ENCODE assay signal across 18 cellular contexts in genomic region chr4:102447413-102447812, GRCh38. TPM values are rescaled to one million over a fixed set of nuclear protein-coding genes. Genes with fewer than 3 reads are reported as not detected.
DNase-seq lines count a peak whose midpoint lies in the region; ATAC-seq and TF ChIP-seq lines count a peak whose summit lies in the region.
"Had no signal": no experiment of that assay in that cellular context is flagged by ENCODE, and none has a peak within 500 bp of the region (broad histone marks: within the 10 kb centered on the region; RNA-seq: fewer than 3 reads in every experiment).

No MANE protein-coding gene starts in this region.

- no peak for DNase-seq in stimulated activated naive CD8-positive, alpha-beta T cell treated with anti-CD3 and anti-CD28 coated beads, Interleukin-15, amount 100 ng/mL, for 72 hours
- no peak for DNase-seq in stimulated activated naive CD8-positive, alpha-beta T cell treated with anti-CD3 and anti-CD28 coated beads, Interleukin-15, Interleukin-2, amounts not matched to agents 100 U/mL and 50 U/mL, for 24 hours
- no peak for DNase-seq in GM23338 (ENCODE audit: low spot score)
- DNase-seq in activated CD8-positive, alpha-beta T cell treated with anti-CD3 and anti-CD28 coated beads for 36 hours = peak; percentile 24
- DNase-seq in middle frontal gyrus (ENCODE audit: extremely low spot score, low spot score) = no peak
- no peak for DNase-seq in midbrain (lab: John Stamatoyannopoulos, UW)
- no peak for DNase-seq in COR-L47 (lab: John Stamatoyannopoulos, UW)
- no peak for DNase-seq in foreskin keratinocyte
- DNase-seq: activated CD4-positive, alpha-beta T cell treated with anti-CD3 and anti-CD28 coated beads, Interleukin-2, amount 50 U/mL, for 4 hours; activated T-cell treated with anti-CD3 and anti-CD28 coated beads, Interleukin-2, amount 50 U/mL, for 48 hours; brain microvascular endothelial cell; DMS79; KG1; NCI-H1048; NCI-H524 treated with DMSO at 0.1 percent for 48 hours; right cardiac atrium; testis had no signal

- H3K36me3 Mint-ChIP-seq in GM23338 (ENCODE audit: low read depth) = no peaks in the 10 kb centered on the region
- no peaks in the 10 kb centered on the region for H3K36me3 Mint-ChIP-seq in activated CD8-positive, alpha-beta T cell treated with anti-CD3 and anti-CD28 coated beads for 36 hours (ENCODE audit: low read depth)

- H3K4me1 Mint-ChIP-seq in stimulated activated naive CD8-positive, alpha-beta T cell treated with anti-CD3 and anti-CD28 coated beads, Interleukin-15, amount 100 ng/mL, for 72 hours = peaks cover 21% of the 10 kb centered on the region
- H3K4me1 Mint-ChIP-seq in GM23338 = peaks cover 11% of the 10 kb centered on the region; the same call in 2 of the 3 replicates
- H3K4me1 Mint-ChIP-seq in activated CD8-positive, alpha-beta T cell treated with anti-CD3 and anti-CD28 coated beads for 36 hours (ENCODE audit: low read depth) = peaks cover 36% of the 10 kb centered on the region

- no peaks in the 10 kb centered on the region for H3K9me3 Mint-ChIP-seq in stimulated activated naive CD8-positive, alpha-beta T cell treated with anti-CD3 and anti-CD28 coated beads, Interleukin-15, amount 100 ng/mL, for 72 hours
- H3K9me3 Mint-ChIP-seq in GM23338 = no peaks in the 10 kb centered on the region
- H3K9me3 Mint-ChIP-seq in activated CD8-positive, alpha-beta T cell treated with anti-CD3 and anti-CD28 coated beads for 36 hours = no peaks in the 10 kb centered on the region

- H3K36me3 ChIP-seq in GM23338 (ENCODE audit: insufficient read depth) = no peaks in the 10 kb centered on the region
- H3K36me3 ChIP-seq: brain microvascular endothelial cell had no signal

- ATAC-seq in stimulated activated naive CD8-positive, alpha-beta T cell treated with anti-CD3 and anti-CD28 coated beads, Interleukin-15, amount 100 ng/mL, for 72 hours = peak; percentile 46
- ATAC-seq in stimulated activated naive CD8-positive, alpha-beta T cell treated with anti-CD3 and anti-CD28 coated beads, Interleukin-15, Interleukin-2, amounts not matched to agents 100 U/mL and 50 U/mL, for 24 hours = no peak
- ATAC-seq in GM23338 (no peak), foreskin keratinocyte (no peak)
- peak; percentile 50 for ATAC-seq in activated CD8-positive, alpha-beta T cell treated with anti-CD3 and anti-CD28 coated beads for 36 hours
- ATAC-seq: HCT116, right cardiac atrium had no signal

- no peaks in the 10 kb centered on the region for H4K20me1 ChIP-seq in GM23338 (replicated peaks; ENCODE audit: insufficient read depth)

- no peaks in the 10 kb centered on the region for H3F3A ChIP-seq in GM23338 (replicated peaks; ENCODE audit: low read depth)

- H3K4me1 ChIP-seq in GM23338 (ENCODE audit: insufficient read depth) = peaks cover 10% of the 10 kb centered on the region
- H3K4me1 ChIP-seq in foreskin keratinocyte = no peaks in the 10 kb centered on the region
- H3K4me1 ChIP-seq: testis had no signal

- H3K27ac ChIP-seq in GM23338 (ENCODE audit: low read depth) = no peak overlapping the region
- H3K27ac ChIP-seq in foreskin keratinocyte = no peak overlapping the region
- H3K27ac ChIP-seq: brain microvascular endothelial cell, testis had no signal

- H2AFZ ChIP-seq in GM23338 = 0 out of 2 replicates have a peak overlapping the region, but pooled peaks have one; percentile 33

- TF ChIP-seq CTCF in GM23338 (conservative IDR thresholded peaks at IDR 0.05; ENCODE audit: low read depth in 2 of 2) (no peak), foreskin keratinocyte (conservative IDR thresholded peaks at IDR 0.05) (no peak)
- TF ChIP-seq CTCF in activated CD8-positive, alpha-beta T cell treated with anti-CD3 and anti-CD28 coated beads for 36 hours (IDR thresholded peaks at IDR 0.05) = no peak

- POLR2A ChIA-PET in activated CD8-positive, alpha-beta T cell treated with anti-CD3 and anti-CD28 coated beads for 36 hours (lab: Charles Lee) = interaction anchor here (0.6 to 2.0 kb wide), 2 partner anchors 153 to 172 kb away, joined by 3 to 8 read pairs; no protein-coding TSS in a partner anchor

- H3K4me2 ChIP-seq in GM23338 = no peak overlapping the region

- H3K27me3 ChIP-seq in GM23338 (ENCODE audit: insufficient read depth) (no peaks in the 10 kb centered on the region), foreskin keratinocyte (no peaks in the 10 kb centered on the region)
- H3K27me3 ChIP-seq: brain microvascular endothelial cell, testis had no signal

- no peaks in the 10 kb centered on the region for H3K9me2 ChIP-seq in GM23338 (ENCODE audit: insufficient read depth)

- H3K4me3 Mint-ChIP-seq in stimulated activated naive CD8-positive, alpha-beta T cell treated with anti-CD3 and anti-CD28 coated beads, Interleukin-15, amount 100 ng/mL, for 72 hours = no peak overlapping the region
- no peak overlapping the region for H3K4me3 Mint-ChIP-seq in GM23338
- H3K4me3 Mint-ChIP-seq in activated CD8-positive, alpha-beta T cell treated with anti-CD3 and anti-CD28 coated beads for 36 hours = no peak overlapping the region

- intact Hi-C loops in activated CD8-positive, alpha-beta T cell treated with anti-CD3 and anti-CD28 coated beads for 36 hours (cut with micrococcal nuclease) = loop anchor here (5.0 kb wide), 1 partner anchor 565 kb away; no protein-coding TSS in a partner anchor

- CTCF ChIA-PET in activated CD8-positive, alpha-beta T cell treated with anti-CD3 and anti-CD28 coated beads for 36 hours (lab: Charles Lee) = interaction anchor here (0.6 to 3.0 kb wide), 11 partner anchors 10 to 652 kb away, joined by 3 to 24 read pairs (median 4); partner anchors contain the start of gene BDH2

- H3K4me3 ChIP-seq in GM23338 = no peak overlapping the region
- H3K4me3 ChIP-seq: testis had no signal

- H3K79me2 ChIP-seq in GM23338 (replicated peaks; ENCODE audit: insufficient read depth) = no peaks in the 10 kb centered on the region

- H3K27me3 Mint-ChIP-seq in stimulated activated naive CD8-positive, alpha-beta T cell treated with anti-CD3 and anti-CD28 coated beads, Interleukin-15, amount 100 ng/mL, for 72 hours = no peaks in the 10 kb centered on the region
- H3K27me3 Mint-ChIP-seq in GM23338 (ENCODE audit: insufficient read depth, low read depth, poor library complexity) = no peaks in the 10 kb centered on the region
- no peaks in the 10 kb centered on the region for H3K27me3 Mint-ChIP-seq in activated CD8-positive, alpha-beta T cell treated with anti-CD3 and anti-CD28 coated beads for 36 hours

- no peak overlapping the region for H3K27ac Mint-ChIP-seq in stimulated activated naive CD8-positive, alpha-beta T cell treated with anti-CD3 and anti-CD28 coated beads, Interleukin-15, amount 100 ng/mL, for 72 hours
- no peak overlapping the region for H3K27ac Mint-ChIP-seq in GM23338
- no peak overlapping the region for H3K27ac Mint-ChIP-seq in activated CD8-positive, alpha-beta T cell treated with anti-CD3 and anti-CD28 coated beads for 36 hours

TF ChIP-seq in GM23338, 12 proteins besides CTCF, POLR2A, EP300 and RAD21 (continues in another document):
- no peak for TF ChIP-seq POLR2AphosphoS5 (IDR thresholded peaks at IDR 0.05; ENCODE audit: low read depth)
- no peak for TF ChIP-seq EZH2 (IDR thresholded peaks at IDR 0.05; ENCODE audit: low read depth, unreplicated experiment)
- no peak for TF ChIP-seq NANOG (IDR thresholded peaks at IDR 0.05; ENCODE audit: borderline replicate concordance)

RNA-seq across cellular contexts. Expression of gene NFKB1, which starts 53.7 kb away (rescaled TPM):
- 2.4 and 4.6 TPM in 2 replicates for total RNA-seq in GM23338 (2014; rRNA removed; shearing (Covaris generic))
- polyA plus RNA-seq in GM23338 (2016; fragmentation: Nextera tagmentation; extraction: Ambion mirVana) (0.82 and 1.2 TPM in 2 replicates), foreskin keratinocyte (15.0 and 20.4 TPM in 2 replicates)
- 100 to 1,000 TPM; 224 to 230 TPM for total RNA-seq in activated CD8-positive, alpha-beta T cell treated with anti-CD3 and anti-CD28 coated beads for 36 hours
- 41.4 and 48.4 TPM in 2 replicates for total RNA-seq in foreskin keratinocyte

Comparison
In these comparisons a context has a peak if more than half of its experiments do, and no peak if none do; other contexts are left out.
1. ATAC-seq: peak in stimulated activated naive CD8-positive, alpha-beta T cell treated with anti-CD3 and anti-CD28 coated beads, Interleukin-15, amount 100 ng/mL, for 72 hours (single experiment) and activated CD8-positive, alpha-beta T cell treated with anti-CD3 and anti-CD28 coated beads for 36 hours (single experiment); none in stimulated activated naive CD8-positive, alpha-beta T cell treated with anti-CD3 and anti-CD28 coated beads, Interleukin-15, Interleukin-2, amounts not matched to agents 100 U/mL and 50 U/mL, for 24 hours (single experiment), GM23338 (single experiment) and foreskin keratinocyte (single experiment).